Comparison of ENCODE assay signal across 1 cellular context in genomic region chr17:8138672-8139371, GRCh38.
TF ChIP-seq lines count a peak whose summit lies in the region.

No MANE protein-coding gene starts in this region.

TF ChIP-seq in K562, 482 proteins besides CTCF, POLR2A, EP300 and RAD21 (continued from another document and continues in another):
- TF ChIP-seq, protein P1, sequence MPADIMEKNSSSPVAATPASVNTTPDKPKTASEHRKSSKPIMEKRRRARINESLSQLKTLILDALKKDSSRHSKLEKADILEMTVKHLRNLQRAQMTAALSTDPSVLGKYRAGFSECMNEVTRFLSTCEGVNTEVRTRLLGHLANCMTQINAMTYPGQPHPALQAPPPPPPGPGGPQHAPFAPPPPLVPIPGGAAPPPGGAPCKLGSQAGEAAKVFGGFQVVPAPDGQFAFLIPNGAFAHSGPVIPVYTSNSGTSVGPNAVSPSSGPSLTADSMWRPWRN (IDR thresholded peaks at IDR 0.05; ENCODE audit: low read depth): no peak; the same call in 1 of the 2 replicates
- TF ChIP-seq JUND (IDR thresholded peaks at IDR 0.05; ENCODE audit: borderline replicate concordance, low read depth, low read length) (peak; percentile 56; the same call in 1 of the 2 replicates), JUND (tag; IDR thresholded peaks at IDR 0.05; ENCODE audit: borderline replicate concordance, low read depth, low read length) (no peak; the same call in 2 of the 3 replicates), KDM4B (IDR thresholded peaks at IDR 0.05; ENCODE audit: borderline replicate concordance in 2 of 2, low read depth in 1 of 2) (0 out of 4 replicates have a peak, but pooled peaks of 1 of the 2 experiments have one; percentile 41), U2AF2 (optimal IDR thresholded peaks at IDR 0.05; ENCODE audit: low read depth, low read length) (no peak), HMGN3 (IDR thresholded peaks at IDR 0.05; ENCODE audit: borderline replicate concordance, extremely low read depth, insufficient read length, low read depth, low read length) (peak; percentile 54), ZBTB12 (CRISPR knock-in tag; IDR thresholded peaks at IDR 0.05) (peak; percentile 26; the same call in 1 of the 2 replicates), BRD9 (IDR thresholded peaks at IDR 0.05; ENCODE audit: low read depth, partially characterized antibody) (peak; percentile 66), SAFB (IDR thresholded peaks at IDR 0.05; ENCODE audit: borderline replicate concordance, low read depth, low read length) (no peak), UBTF (IDR thresholded peaks at IDR 0.05; ENCODE audit: borderline replicate concordance in 1 of 2, low read depth in 2 of 2, low read length in 2 of 2) (0 out of 4 replicates have a peak, but pooled peaks of 1 of the 2 experiments have one; percentile 35), ZMIZ1 (IDR thresholded peaks at IDR 0.05; ENCODE audit: low read depth in 2 of 2, low read length in 2 of 2) (no peak), POLR3G (IDR thresholded peaks at IDR 0.05; ENCODE audit: extremely low read depth, insufficient read length, insufficient replicate concordance) (no peak), YBX1 (IDR thresholded peaks at IDR 0.05) (no peak), ATF1 (CRISPR knock-in tag; IDR thresholded peaks at IDR 0.05) (peak; percentile 65), ATF1 (tag; IDR thresholded peaks at IDR 0.05) (peak; percentile 93), ARNT (IDR thresholded peaks at IDR 0.05) (0 out of 4 replicates have a peak, but pooled peaks of 1 of the 2 experiments have one; percentile 32), ARID2 (IDR thresholded peaks at IDR 0.05) (no peak), FOXP4 (CRISPR knock-in tag; IDR thresholded peaks at IDR 0.05; ENCODE audit: borderline replicate concordance) (0 out of 2 replicates have a peak, but pooled peaks have one; percentile 24), ZNF639 (CRISPR knock-in tag; conservative IDR thresholded peaks at IDR 0.05 in 1 of 2, IDR thresholded peaks at IDR 0.05 in 1 of 2) (no peak), ETV1 (tag; conservative IDR thresholded peaks at IDR 0.05; ENCODE audit: low read depth) (no peak), ASH1L (IDR thresholded peaks at IDR 0.05; ENCODE audit: borderline replicate concordance, low read depth, partially characterized antibody) (no peak), PYGO2 (tag; IDR thresholded peaks at IDR 0.05) (no peak), TOE1 (IDR thresholded peaks at IDR 0.05; ENCODE audit: borderline replicate concordance) (no peak), TOE1 (CRISPR knock-in tag; IDR thresholded peaks at IDR 0.05; ENCODE audit: borderline replicate concordance, low read depth) (no peak), ETV6 (IDR thresholded peaks at IDR 0.05; ENCODE audit: borderline replicate concordance in 1 of 2, low read depth in 2 of 2, low read length in 1 of 2) (no peak), ETV6 (CRISPR knock-in tag; IDR thresholded peaks at IDR 0.05; ENCODE audit: borderline replicate concordance) (no peak; the same call in 1 of the 2 replicates), MCM2 (IDR thresholded peaks at IDR 0.05; ENCODE audit: low read depth) (no peak), ESRRA (IDR thresholded peaks at IDR 0.05; ENCODE audit: borderline replicate concordance, low read depth) (peak; percentile 56; the same call in 1 of the 2 replicates), KAT7 (CRISPR knock-in tag; IDR thresholded peaks at IDR 0.05; ENCODE audit: borderline replicate concordance) (peak; percentile 89; the same call in 1 of the 2 replicates), EGR1 (conservative IDR thresholded peaks at IDR 0.05) (peak; percentile 40; the same call in 1 of the 2 replicates), SRF (CRISPR knock-in tag; IDR thresholded peaks at IDR 0.05) (peak in 1 of 2 experiments; percentile 41; a peak in 1 of 4 replicates)
- TF ChIP-seq, protein P2, sequence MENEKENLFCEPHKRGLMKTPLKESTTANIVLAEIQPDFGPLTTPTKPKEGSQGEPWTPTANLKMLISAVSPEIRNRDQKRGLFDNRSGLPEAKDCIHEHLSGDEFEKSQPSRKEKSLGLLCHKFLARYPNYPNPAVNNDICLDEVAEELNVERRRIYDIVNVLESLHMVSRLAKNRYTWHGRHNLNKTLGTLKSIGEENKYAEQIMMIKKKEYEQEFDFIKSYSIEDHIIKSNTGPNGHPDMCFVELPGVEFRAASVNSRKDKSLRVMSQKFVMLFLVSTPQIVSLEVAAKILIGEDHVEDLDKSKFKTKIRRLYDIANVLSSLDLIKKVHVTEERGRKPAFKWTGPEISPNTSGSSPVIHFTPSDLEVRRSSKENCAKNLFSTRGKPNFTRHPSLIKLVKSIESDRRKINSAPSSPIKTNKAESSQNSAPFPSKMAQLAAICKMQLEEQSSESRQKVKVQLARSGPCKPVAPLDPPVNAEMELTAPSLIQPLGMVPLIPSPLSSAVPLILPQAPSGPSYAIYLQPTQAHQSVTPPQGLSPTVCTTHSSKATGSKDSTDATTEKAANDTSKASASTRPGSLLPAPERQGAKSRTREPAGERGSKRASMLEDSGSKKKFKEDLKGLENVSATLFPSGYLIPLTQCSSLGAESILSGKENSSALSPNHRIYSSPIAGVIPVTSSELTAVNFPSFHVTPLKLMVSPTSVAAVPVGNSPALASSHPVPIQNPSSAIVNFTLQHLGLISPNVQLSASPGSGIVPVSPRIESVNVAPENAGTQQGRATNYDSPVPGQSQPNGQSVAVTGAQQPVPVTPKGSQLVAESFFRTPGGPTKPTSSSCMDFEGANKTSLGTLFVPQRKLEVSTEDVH (IDR thresholded peaks at IDR 0.05; ENCODE audit: low read depth, partially characterized antibody): peak; percentile 92
- TF ChIP-seq, protein P3, sequence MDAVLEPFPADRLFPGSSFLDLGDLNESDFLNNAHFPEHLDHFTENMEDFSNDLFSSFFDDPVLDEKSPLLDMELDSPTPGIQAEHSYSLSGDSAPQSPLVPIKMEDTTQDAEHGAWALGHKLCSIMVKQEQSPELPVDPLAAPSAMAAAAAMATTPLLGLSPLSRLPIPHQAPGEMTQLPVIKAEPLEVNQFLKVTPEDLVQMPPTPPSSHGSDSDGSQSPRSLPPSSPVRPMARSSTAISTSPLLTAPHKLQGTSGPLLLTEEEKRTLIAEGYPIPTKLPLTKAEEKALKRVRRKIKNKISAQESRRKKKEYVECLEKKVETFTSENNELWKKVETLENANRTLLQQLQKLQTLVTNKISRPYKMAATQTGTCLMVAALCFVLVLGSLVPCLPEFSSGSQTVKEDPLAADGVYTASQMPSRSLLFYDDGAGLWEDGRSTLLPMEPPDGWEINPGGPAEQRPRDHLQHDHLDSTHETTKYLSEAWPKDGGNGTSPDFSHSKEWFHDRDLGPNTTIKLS (IDR thresholded peaks at IDR 0.05; ENCODE audit: borderline replicate concordance, low read depth): no peak; the same call in 1 of the 2 replicates
- TF ChIP-seq, protein P4, sequence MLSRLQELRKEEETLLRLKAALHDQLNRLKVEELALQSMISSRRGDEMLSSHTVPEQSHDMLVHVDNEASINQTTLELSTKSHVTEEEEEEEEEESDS (CRISPR knock-in tag; IDR thresholded peaks at IDR 0.05): no peak
- TF ChIP-seq, protein P5, sequence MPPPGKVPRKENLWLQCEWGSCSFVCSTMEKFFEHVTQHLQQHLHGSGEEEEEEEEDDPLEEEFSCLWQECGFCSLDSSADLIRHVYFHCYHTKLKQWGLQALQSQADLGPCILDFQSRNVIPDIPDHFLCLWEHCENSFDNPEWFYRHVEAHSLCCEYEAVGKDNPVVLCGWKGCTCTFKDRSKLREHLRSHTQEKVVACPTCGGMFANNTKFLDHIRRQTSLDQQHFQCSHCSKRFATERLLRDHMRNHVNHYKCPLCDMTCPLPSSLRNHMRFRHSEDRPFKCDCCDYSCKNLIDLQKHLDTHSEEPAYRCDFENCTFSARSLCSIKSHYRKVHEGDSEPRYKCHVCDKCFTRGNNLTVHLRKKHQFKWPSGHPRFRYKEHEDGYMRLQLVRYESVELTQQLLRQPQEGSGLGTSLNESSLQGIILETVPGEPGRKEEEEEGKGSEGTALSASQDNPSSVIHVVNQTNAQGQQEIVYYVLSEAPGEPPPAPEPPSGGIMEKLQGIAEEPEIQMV (tag; conservative IDR thresholded peaks at IDR 0.05; ENCODE audit: low read depth): no peak
- TF ChIP-seq, protein P6, sequence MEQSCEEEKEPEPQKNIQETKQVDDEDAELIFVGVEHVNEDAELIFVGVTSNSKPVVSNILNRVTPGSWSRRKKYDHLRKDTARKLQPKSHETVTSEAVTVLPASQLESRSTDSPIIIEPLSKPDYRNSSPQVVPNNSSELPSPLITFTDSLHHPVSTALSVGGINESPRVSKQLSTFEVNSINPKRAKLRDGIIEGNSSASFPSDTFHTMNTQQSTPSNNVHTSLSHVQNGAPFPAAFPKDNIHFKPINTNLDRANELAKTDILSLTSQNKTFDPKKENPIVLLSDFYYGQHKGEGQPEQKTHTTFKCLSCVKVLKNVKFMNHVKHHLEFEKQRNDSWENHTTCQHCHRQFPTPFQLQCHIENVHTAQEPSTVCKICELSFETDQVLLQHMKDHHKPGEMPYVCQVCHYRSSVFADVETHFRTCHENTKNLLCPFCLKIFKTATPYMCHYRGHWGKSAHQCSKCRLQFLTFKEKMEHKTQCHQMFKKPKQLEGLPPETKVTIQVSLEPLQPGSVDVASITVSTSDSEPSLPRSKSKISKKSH (CRISPR knock-in tag; IDR thresholded peaks at IDR 0.05): no peak
